Comparison of ENCODE assay signal across 24 cellular contexts in the genomic region with DNA sequence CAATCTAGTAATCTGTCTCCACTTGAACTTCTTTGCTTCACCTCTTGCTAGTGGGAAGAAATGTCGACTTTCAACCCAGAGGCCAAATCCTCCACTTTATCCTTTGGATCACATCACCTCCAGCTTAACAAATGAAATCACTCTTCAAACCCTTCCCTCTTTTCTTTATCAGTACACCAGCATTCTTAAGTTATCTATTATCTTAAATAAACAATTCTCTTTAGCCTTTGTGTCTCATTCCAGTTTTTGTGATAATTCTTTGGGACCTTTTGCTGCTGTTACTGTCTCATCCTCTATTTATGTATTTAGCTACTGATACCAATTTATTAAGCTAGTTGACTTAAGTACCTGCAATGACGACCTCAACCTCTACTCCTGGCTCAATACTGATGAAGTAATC. TPM values are rescaled to one million over a fixed set of nuclear protein-coding genes. Genes with fewer than 3 reads are reported as not detected.
"Had no signal": no experiment of that assay in that cellular context is flagged by ENCODE, and none has a peak within 500 bp of the region (broad histone marks: within the 10 kb centered on the region; RNA-seq: fewer than 3 reads in every experiment).

No MANE protein-coding gene starts in this region.

- H3K4me3 Mint-ChIP-seq: naive thymus-derived CD4-positive, alpha-beta T cell; natural killer cell treated with Interleukin-12 subunit alpha and Interleukin-12 subunit beta and Interleukin-15 and Interleukin-18, amount 100 ng/mL, for 72 hours; stimulated activated memory B cell treated with anti-CD40 and anti-IgM and Interleukin-4, amounts not matched to agents 10 μg/mL and 1 μg/mL and 100 μg/mL, for 72 hours; stimulated activated naive CD8-positive, alpha-beta T cell treated with anti-CD3 and anti-CD28 coated beads, Interleukin-15, amount 100 ng/mL, for 72 hours; type B pancreatic cell had no signal

- H3K9me3 ChIP-seq: left ventricle myocardium inferior, mucosa of descending colon, ovary, prostate gland, sigmoid colon, tibial nerve, uterus had no signal

- ATAC-seq: mucosa of descending colon; naive thymus-derived CD4-positive, alpha-beta T cell; natural killer cell treated with Interleukin-12 subunit alpha and Interleukin-12 subunit beta and Interleukin-15 and Interleukin-18, amount 100 ng/mL, for 72 hours; right cardiac atrium; stimulated activated memory B cell treated with anti-CD40 and anti-IgM and Interleukin-4, amounts not matched to agents 10 μg/mL and 1 μg/mL and 100 μg/mL, for 72 hours; stimulated activated naive CD8-positive, alpha-beta T cell treated with anti-CD3 and anti-CD28 coated beads, Interleukin-15, amount 100 ng/mL, for 72 hours had no signal

- DNase-seq: islet precursor cell; left ventricle myocardium inferior; midbrain; mucosa of descending colon; naive thymus-derived CD4-positive, alpha-beta T cell; ovary; retina; right cardiac atrium; sigmoid colon; small intestine; stimulated activated CD4-positive, alpha-beta T cell treated with anti-CD3 and anti-CD28 coated beads, Interleukin-1b, Interleukin-23, amount 100 ng/mL, for 48 hours; stimulated activated CD4-positive, alpha-beta T cell treated with anti-CD3 and anti-CD28 coated beads, Interleukin-2, amount 100 ng/mL, for 48 hours; stimulated activated CD4-positive, alpha-beta T cell treated with anti-CD3 and anti-CD28 coated beads, Interleukin-4, amount 100 ng/mL, for 4 hours; stimulated activated CD8-positive, alpha-beta memory T cell treated with anti-CD3 and anti-CD28 coated beads, Interleukin-4, amount 100 ng/mL, for 48 hours; stimulated activated naive CD4-positive, alpha-beta T cell treated with Interleukin-2 at 50 U/mL for 16 hours; stimulated activated naive CD8-positive, alpha-beta T cell treated with anti-CD3 and anti-CD28 coated beads, Interleukin-15, amount 100 ng/mL, for 72 hours; substantia nigra; uterus had no signal

- H3K27me3 ChIP-seq: ovary, sigmoid colon, tibial nerve, uterus had no signal

- H3K4me1 ChIP-seq: left ventricle myocardium inferior, prostate gland, sigmoid colon, tibial nerve, uterus had no signal

- H3K27me3 Mint-ChIP-seq: natural killer cell treated with Interleukin-12 subunit alpha and Interleukin-12 subunit beta and Interleukin-15 and Interleukin-18, amount 100 ng/mL, for 72 hours; stimulated activated memory B cell treated with anti-CD40 and anti-IgM and Interleukin-4, amounts not matched to agents 10 μg/mL and 1 μg/mL and 100 μg/mL, for 72 hours; stimulated activated naive CD8-positive, alpha-beta T cell treated with anti-CD3 and anti-CD28 coated beads, Interleukin-15, amount 100 ng/mL, for 72 hours; type B pancreatic cell had no signal

- H3K27ac Mint-ChIP-seq: naive thymus-derived CD4-positive, alpha-beta T cell; natural killer cell treated with Interleukin-12 subunit alpha and Interleukin-12 subunit beta and Interleukin-15 and Interleukin-18, amount 100 ng/mL, for 72 hours; stimulated activated memory B cell treated with anti-CD40 and anti-IgM and Interleukin-4, amounts not matched to agents 10 μg/mL and 1 μg/mL and 100 μg/mL, for 72 hours; type B pancreatic cell had no signal

- H3K36me3 Mint-ChIP-seq: natural killer cell treated with Interleukin-12 subunit alpha and Interleukin-12 subunit beta and Interleukin-15 and Interleukin-18, amount 100 ng/mL, for 72 hours; stimulated activated memory B cell treated with anti-CD40 and anti-IgM and Interleukin-4, amounts not matched to agents 10 μg/mL and 1 μg/mL and 100 μg/mL, for 72 hours; type B pancreatic cell had no signal

- H3K4me1 Mint-ChIP-seq: naive thymus-derived CD4-positive, alpha-beta T cell; stimulated activated memory B cell treated with anti-CD40 and anti-IgM and Interleukin-4, amounts not matched to agents 10 μg/mL and 1 μg/mL and 100 μg/mL, for 72 hours; stimulated activated naive CD8-positive, alpha-beta T cell treated with anti-CD3 and anti-CD28 coated beads, Interleukin-15, amount 100 ng/mL, for 72 hours had no signal

- H3K4me3 ChIP-seq: left ventricle myocardium inferior, lung, mucosa of descending colon, ovary, prostate gland, sigmoid colon, tibial nerve, uterus had no signal

- H3K36me3 ChIP-seq: left ventricle myocardium inferior, ovary, prostate gland, sigmoid colon, tibial nerve, uterus had no signal

- H3K27ac ChIP-seq: left ventricle myocardium inferior, ovary, prostate gland, sigmoid colon, tibial nerve, uterus had no signal

RNA-seq across cellular contexts. Expression of gene FBN2, which starts 28.1 kb away (rescaled TPM):
- total RNA-seq: natural killer cell treated with Interleukin-12 subunit alpha and Interleukin-12 subunit beta and Interleukin-15 and Interleukin-18, amount 100 ng/mL, for 72 hours had no signal
